In genomic region chr17:3845361-3845753, GRCh38 we compare ENCODE assay signal across 8 cellular contexts. TPM values are rescaled to one million over a fixed set of nuclear protein-coding genes. Genes with fewer than 3 reads are reported as not detected.
DNase-seq lines count a peak whose midpoint lies in the region; ATAC-seq and TF ChIP-seq lines count a peak whose summit lies in the region.

No MANE protein-coding gene starts in this region.

- DNase-seq in GM10248 (ENCODE audit: extremely low spot score) (peak; percentile 69), Peyer's patch (peak in 1 of 3 donors; percentile 28), astrocyte of the cerebellum (ENCODE audit: low read depth) (no peak), iPS-NIHi7 (ENCODE audit: extremely low spot score) (peak; percentile 46), NCI-H1930 (lab: John Stamatoyannopoulos, UW) (no peak), NCI-H524 treated with DMSO at 0.1 percent for 48 hours (lab: John Stamatoyannopoulos, UW) (no peak)
- peak; percentile 28 to 42 (median 31) for DNase-seq in stimulated activated CD4-positive, alpha-beta T cell treated with anti-CD3 and anti-CD28 coated beads, Interleukin-12 subunit alpha, Interleukin-12 subunit beta, amount 100 ng/mL, for 48 hours (ENCODE audit: low read depth in 2 of 3, low spot score in 1 of 3)

- ATAC-seq in HG02759 (IDR thresholded peaks at IDR 0.05; ENCODE audit: unreplicated experiment): peak; percentile 7

- in situ Hi-C loops in astrocyte of the cerebellum (cut with HindIII; ENCODE audit: low sequenced_read_pairs): no loop called here

- H3K4me3 ChIP-seq in Peyer's patch (peak overlapping the region; percentile 99 to 100 (median 100)), astrocyte of the cerebellum (ENCODE audit: low read depth, low read length) (peak overlapping the region; percentile 95)

- CTCF ChIA-PET in GM10248 (lab: Yijun Ruan, JAX): interaction anchor here (0.8 to 6.9 kb wide), 20 partner anchors 8 to 1463 kb away, joined by 3 to 107 read pairs (median 8); partner anchors contain the start of gene CAMKK1

- H3K27me3 ChIP-seq in Peyer's patch: no peaks in the 10 kb centered on the region

- H3K36me3 ChIP-seq in Peyer's patch: peaks cover 0 to 19% (median 0%) of the 10 kb centered on the region in 3 donors

- no peak for TF ChIP-seq CTCF in GM10248 (IDR thresholded peaks at IDR 0.05; ENCODE audit: control extremely low read depth, extremely low read depth, low read depth, missing control alignments)
- TF ChIP-seq CTCF in Peyer's patch (IDR thresholded peaks at IDR 0.05): no peak
- TF ChIP-seq CTCF in astrocyte of the cerebellum (IDR thresholded peaks at IDR 0.05; ENCODE audit: low read depth, low read length, missing control alignments): no peak

- TF ChIP-seq POLR2A in Peyer's patch (IDR thresholded peaks at IDR 0.05): no peak

- H3K9me3 ChIP-seq in Peyer's patch: no peaks in the 10 kb centered on the region

- peaks cover 0 to 16% (median 4%) of the 10 kb centered on the region in 4 donors for H3K4me1 ChIP-seq in Peyer's patch

- POLR2A ChIA-PET in GM10248 (lab: Yijun Ruan, JAX): interaction anchor here (0.6 to 1.5 kb wide), 3 partner anchors 12 to 209 kb away, joined by 3 to 6 read pairs (median 3); partner anchors contain the start of genes CTNS and SHPK

- H3K27ac ChIP-seq in Peyer's patch: peak overlapping the region; percentile 90 to 96 (median 92)

RNA-seq across cellular contexts. Expression of gene NCBP3, which starts 0.7 kb away (rescaled TPM):
- 10 to 100 TPM; 24.8 to 41.6 (median 32.2) TPM for total RNA-seq in Peyer's patch

RNA-seq across cellular contexts. Expression of gene ITGAE, which starts 44.4 kb away (rescaled TPM):
- total RNA-seq in Peyer's patch: 10 to 100 TPM; 14.9 to 41.8 (median 31.5) TPM

RNA-seq across cellular contexts. Expression of gene CAMKK1, which starts 47.5 kb away (rescaled TPM):
- total RNA-seq in Peyer's patch: 10 to 100 TPM in 1 of 4 donors, 1 to 10 TPM in 3; 2.5 to 13.2 (median 4.6) TPM

Comparison
In these comparisons a context has a peak if more than half of its experiments do, and no peak if none do; other contexts are left out.
1. DNase-seq: peak in GM10248 (single experiment), iPS-NIHi7 (single experiment) and stimulated activated CD4-positive, alpha-beta T cell treated with anti-CD3 and anti-CD28 coated beads, Interleukin-12 subunit alpha, Interleukin-12 subunit beta, amount 100 ng/mL, for 48 hours (3 of 3); none in astrocyte of the cerebellum (single experiment), NCI-H1930 (0 of 2) and NCI-H524 treated with DMSO at 0.1 percent for 48 hours (single experiment).